1 cellular context compared by ENCODE assay signal in the genomic region with DNA sequence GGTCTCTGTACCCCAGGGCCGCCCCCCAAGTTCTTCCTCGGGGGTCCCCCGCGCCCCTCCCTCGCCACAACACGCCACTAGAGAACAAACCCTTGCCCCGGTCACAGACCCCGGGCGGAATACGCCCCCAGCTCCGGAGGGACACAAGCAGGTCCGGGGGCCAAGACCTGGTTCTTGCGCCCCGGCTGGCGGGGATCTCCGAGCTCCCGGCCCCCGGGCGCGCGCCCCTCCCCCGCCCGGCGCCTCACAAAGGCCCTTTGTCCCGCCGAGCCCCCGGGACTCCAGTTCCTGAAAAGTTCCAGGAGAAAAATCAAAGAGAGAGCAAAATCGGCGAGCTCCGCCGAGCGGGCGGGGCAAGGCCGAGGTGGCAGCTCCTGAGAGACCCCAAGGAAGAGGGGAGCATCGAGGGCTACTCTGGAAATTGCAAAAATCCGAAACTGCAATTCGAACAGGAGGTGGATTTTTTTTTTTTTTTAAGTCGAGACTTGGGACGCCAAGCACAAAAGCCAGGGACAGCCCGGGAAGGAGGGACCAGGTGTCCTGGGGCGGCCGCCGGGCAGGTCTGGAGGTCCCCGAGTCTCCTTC.
TF ChIP-seq lines count a peak whose summit lies in the region.

No MANE protein-coding gene starts in this region.

TF ChIP-seq in HepG2, 621 proteins besides CTCF, POLR2A, EP300 and RAD21 (continued from another document and continues in another):
- no peak for TF ChIP-seq ZBTB34 (CRISPR knock-in tag; IDR thresholded peaks at IDR 0.05)
- no peak for TF ChIP-seq ZNF724P (CRISPR knock-in tag; IDR thresholded peaks at IDR 0.05; ENCODE audit: borderline replicate concordance)
- TF ChIP-seq BCL6 (CRISPR knock-in tag; IDR thresholded peaks at IDR 0.05), result peak; percentile 95
- TF ChIP-seq ZSCAN5A (CRISPR knock-in tag; IDR thresholded peaks at IDR 0.05; ENCODE audit: borderline replicate concordance), result no peak
- TF ChIP-seq ZNF17 (CRISPR knock-in tag; IDR thresholded peaks at IDR 0.05), result 0 out of 2 replicates have a peak, but pooled peaks have one; percentile 57
- TF ChIP-seq ZNF766 (CRISPR knock-in tag; IDR thresholded peaks at IDR 0.05; ENCODE audit: borderline replicate concordance), result no peak
- TF ChIP-seq ZNF879 (CRISPR knock-in tag; IDR thresholded peaks at IDR 0.05), result no peak
- TF ChIP-seq NR0B2 (CRISPR knock-in tag; IDR thresholded peaks at IDR 0.05), result no peak
- TF ChIP-seq POLR2G (IDR thresholded peaks at IDR 0.05; ENCODE audit: low read depth, low read length), result no peak
- TF ChIP-seq AGO1 (IDR thresholded peaks at IDR 0.05; ENCODE audit: low read depth, low read length, poor library complexity, severe bottlenecking), result no peak
- TF ChIP-seq KAT8 (CRISPR knock-in tag; IDR thresholded peaks at IDR 0.05), result no peak
- TF ChIP-seq, protein P1, sequence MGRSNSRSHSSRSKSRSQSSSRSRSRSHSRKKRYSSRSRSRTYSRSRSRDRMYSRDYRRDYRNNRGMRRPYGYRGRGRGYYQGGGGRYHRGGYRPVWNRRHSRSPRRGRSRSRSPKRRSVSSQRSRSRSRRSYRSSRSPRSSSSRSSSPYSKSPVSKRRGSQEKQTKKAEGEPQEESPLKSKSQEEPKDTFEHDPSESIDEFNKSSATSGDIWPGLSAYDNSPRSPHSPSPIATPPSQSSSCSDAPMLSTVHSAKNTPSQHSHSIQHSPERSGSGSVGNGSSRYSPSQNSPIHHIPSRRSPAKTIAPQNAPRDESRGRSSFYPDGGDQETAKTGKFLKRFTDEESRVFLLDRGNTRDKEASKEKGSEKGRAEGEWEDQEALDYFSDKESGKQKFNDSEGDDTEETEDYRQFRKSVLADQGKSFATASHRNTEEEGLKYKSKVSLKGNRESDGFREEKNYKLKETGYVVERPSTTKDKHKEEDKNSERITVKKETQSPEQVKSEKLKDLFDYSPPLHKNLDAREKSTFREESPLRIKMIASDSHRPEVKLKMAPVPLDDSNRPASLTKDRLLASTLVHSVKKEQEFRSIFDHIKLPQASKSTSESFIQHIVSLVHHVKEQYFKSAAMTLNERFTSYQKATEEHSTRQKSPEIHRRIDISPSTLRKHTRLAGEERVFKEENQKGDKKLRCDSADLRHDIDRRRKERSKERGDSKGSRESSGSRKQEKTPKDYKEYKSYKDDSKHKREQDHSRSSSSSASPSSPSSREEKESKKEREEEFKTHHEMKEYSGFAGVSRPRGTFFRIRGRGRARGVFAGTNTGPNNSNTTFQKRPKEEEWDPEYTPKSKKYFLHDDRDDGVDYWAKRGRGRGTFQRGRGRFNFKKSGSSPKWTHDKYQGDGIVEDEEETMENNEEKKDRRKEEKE (IDR thresholded peaks at IDR 0.05), result no peak
- no peak for TF ChIP-seq KLF13 (CRISPR knock-in tag; IDR thresholded peaks at IDR 0.05)
- no peak for TF ChIP-seq ZNF777 (CRISPR knock-in tag; IDR thresholded peaks at IDR 0.05)
- no peak for TF ChIP-seq ZNF350 (CRISPR knock-in tag; IDR thresholded peaks at IDR 0.05; ENCODE audit: borderline replicate concordance, low read depth)
- TF ChIP-seq POLR2AphosphoS5 (IDR thresholded peaks at IDR 0.05; ENCODE audit: low read depth, low read length), result no peak
- TF ChIP-seq SKI (IDR thresholded peaks at IDR 0.05; ENCODE audit: partially characterized antibody), result no peak
- no peak for TF ChIP-seq RARG (CRISPR knock-in tag; IDR thresholded peaks at IDR 0.05; ENCODE audit: low read depth)
- no peak for TF ChIP-seq ZNF580 (CRISPR knock-in tag; IDR thresholded peaks at IDR 0.05; ENCODE audit: borderline replicate concordance, low read depth)
- no peak for TF ChIP-seq GATAD1 (CRISPR knock-in tag; IDR thresholded peaks at IDR 0.05)
- TF ChIP-seq, protein P2, sequence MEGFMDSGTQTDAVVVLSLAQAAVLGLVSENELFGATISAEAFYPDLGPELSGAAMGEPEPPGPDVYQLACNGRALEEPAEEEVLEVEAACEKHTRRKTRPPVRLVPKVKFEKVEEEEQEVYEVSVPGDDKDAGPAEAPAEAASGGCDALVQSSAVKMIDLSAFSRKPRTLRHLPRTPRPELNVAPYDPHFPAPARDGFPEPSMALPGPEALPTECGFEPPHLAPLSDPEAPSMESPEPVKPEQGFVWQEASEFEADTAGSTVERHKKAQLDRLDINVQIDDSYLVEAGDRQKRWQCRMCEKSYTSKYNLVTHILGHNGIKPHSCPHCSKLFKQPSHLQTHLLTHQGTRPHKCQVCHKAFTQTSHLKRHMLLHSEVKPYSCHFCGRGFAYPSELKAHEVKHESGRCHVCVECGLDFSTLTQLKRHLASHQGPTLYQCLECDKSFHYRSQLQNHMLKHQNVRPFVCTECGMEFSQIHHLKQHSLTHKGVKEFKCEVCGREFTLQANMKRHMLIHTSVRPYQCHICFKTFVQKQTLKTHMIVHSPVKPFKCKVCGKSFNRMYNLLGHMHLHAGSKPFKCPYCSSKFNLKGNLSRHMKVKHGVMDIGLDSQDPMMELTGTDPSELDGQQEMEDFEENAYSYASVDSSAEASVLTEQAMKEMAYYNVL (CRISPR knock-in tag; IDR thresholded peaks at IDR 0.05; ENCODE audit: borderline replicate concordance), result no peak
- TF ChIP-seq MXI1 (IDR thresholded peaks at IDR 0.05; ENCODE audit: borderline replicate concordance, low read depth, low read length), result no peak
- no peak for TF ChIP-seq MATR3 (CRISPR knock-in tag; IDR thresholded peaks at IDR 0.05)
- TF ChIP-seq, protein P3, sequence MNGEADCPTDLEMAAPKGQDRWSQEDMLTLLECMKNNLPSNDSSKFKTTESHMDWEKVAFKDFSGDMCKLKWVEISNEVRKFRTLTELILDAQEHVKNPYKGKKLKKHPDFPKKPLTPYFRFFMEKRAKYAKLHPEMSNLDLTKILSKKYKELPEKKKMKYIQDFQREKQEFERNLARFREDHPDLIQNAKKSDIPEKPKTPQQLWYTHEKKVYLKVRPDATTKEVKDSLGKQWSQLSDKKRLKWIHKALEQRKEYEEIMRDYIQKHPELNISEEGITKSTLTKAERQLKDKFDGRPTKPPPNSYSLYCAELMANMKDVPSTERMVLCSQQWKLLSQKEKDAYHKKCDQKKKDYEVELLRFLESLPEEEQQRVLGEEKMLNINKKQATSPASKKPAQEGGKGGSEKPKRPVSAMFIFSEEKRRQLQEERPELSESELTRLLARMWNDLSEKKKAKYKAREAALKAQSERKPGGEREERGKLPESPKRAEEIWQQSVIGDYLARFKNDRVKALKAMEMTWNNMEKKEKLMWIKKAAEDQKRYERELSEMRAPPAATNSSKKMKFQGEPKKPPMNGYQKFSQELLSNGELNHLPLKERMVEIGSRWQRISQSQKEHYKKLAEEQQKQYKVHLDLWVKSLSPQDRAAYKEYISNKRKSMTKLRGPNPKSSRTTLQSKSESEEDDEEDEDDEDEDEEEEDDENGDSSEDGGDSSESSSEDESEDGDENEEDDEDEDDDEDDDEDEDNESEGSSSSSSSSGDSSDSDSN (CRISPR knock-in tag; IDR thresholded peaks at IDR 0.05), result no peak
- no peak for TF ChIP-seq ZSCAN22 (CRISPR knock-in tag; IDR thresholded peaks at IDR 0.05)
- TF ChIP-seq, protein P4, sequence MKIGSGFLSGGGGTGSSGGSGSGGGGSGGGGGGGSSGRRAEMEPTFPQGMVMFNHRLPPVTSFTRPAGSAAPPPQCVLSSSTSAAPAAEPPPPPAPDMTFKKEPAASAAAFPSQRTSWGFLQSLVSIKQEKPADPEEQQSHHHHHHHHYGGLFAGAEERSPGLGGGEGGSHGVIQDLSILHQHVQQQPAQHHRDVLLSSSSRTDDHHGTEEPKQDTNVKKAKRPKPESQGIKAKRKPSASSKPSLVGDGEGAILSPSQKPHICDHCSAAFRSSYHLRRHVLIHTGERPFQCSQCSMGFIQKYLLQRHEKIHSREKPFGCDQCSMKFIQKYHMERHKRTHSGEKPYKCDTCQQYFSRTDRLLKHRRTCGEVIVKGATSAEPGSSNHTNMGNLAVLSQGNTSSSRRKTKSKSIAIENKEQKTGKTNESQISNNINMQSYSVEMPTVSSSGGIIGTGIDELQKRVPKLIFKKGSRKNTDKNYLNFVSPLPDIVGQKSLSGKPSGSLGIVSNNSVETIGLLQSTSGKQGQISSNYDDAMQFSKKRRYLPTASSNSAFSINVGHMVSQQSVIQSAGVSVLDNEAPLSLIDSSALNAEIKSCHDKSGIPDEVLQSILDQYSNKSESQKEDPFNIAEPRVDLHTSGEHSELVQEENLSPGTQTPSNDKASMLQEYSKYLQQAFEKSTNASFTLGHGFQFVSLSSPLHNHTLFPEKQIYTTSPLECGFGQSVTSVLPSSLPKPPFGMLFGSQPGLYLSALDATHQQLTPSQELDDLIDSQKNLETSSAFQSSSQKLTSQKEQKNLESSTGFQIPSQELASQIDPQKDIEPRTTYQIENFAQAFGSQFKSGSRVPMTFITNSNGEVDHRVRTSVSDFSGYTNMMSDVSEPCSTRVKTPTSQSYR (CRISPR knock-in tag; IDR thresholded peaks at IDR 0.05; ENCODE audit: borderline replicate concordance), result peak; percentile 69; the same call in 1 of the 2 replicates
- TF ChIP-seq KIAA2018 (CRISPR knock-in tag; IDR thresholded peaks at IDR 0.05; ENCODE audit: borderline replicate concordance), result no peak
- TF ChIP-seq ZNF550 (CRISPR knock-in tag; IDR thresholded peaks at IDR 0.05; ENCODE audit: borderline replicate concordance), result no peak
- no peak for TF ChIP-seq ZNF432 (CRISPR knock-in tag; IDR thresholded peaks at IDR 0.05; ENCODE audit: borderline replicate concordance)
- no peak for TF ChIP-seq KDM4B (CRISPR knock-in tag; IDR thresholded peaks at IDR 0.05)
- TF ChIP-seq RELA (CRISPR knock-in tag; IDR thresholded peaks at IDR 0.05), result no peak
- no peak for TF ChIP-seq HHEX (CRISPR knock-in tag; IDR thresholded peaks at IDR 0.05)
- TF ChIP-seq CREB1 (IDR thresholded peaks at IDR 0.05), result no peak
- no peak for TF ChIP-seq CREB1 (CRISPR knock-in tag; IDR thresholded peaks at IDR 0.05)
